In genomic region chr7:5656233-5656632, GRCh38 we compare ENCODE assay signal across 23 cellular contexts.
"Had no signal": no experiment of that assay in that cellular context is flagged by ENCODE, and none has a peak within 500 bp of the region (broad histone marks: within the 10 kb centered on the region; RNA-seq: fewer than 3 reads in every experiment).

No MANE protein-coding gene starts in this region.

- H3K9me3 ChIP-seq: esophagus muscularis mucosa, gastrocnemius medialis, right atrium auricular region, sigmoid colon, testis, tibial nerve, upper lobe of right lung, vagina had no signal

- ATAC-seq: gastrocnemius medialis; left colon; left ventricle myocardium superior; stimulated activated naive B cell treated with anti-CD40 and anti-IgM and Interleukin-4, amounts not matched to agents 10 μg/mL and 1 μg/mL and 100 μg/mL, for 72 hours; stimulated activated naive CD8-positive, alpha-beta T cell treated with anti-CD3 and anti-CD28 coated beads, Interleukin-15, amount 100 ng/mL, for 72 hours; upper lobe of right lung had no signal

- H3K27ac ChIP-seq: coronary artery, epithelial cell of prostate, gastrocnemius medialis, right atrium auricular region, testis, tibial nerve, upper lobe of right lung, vagina had no signal

- H3K27ac Mint-ChIP-seq: stimulated activated naive B cell treated with anti-CD40 and anti-IgM and Interleukin-4, amounts not matched to agents 10 μg/mL and 1 μg/mL and 100 μg/mL, for 72 hours had no signal

- H3K4me3 Mint-ChIP-seq: nephron progenitor cell; stimulated activated naive B cell treated with anti-CD40 and anti-IgM and Interleukin-4, amounts not matched to agents 10 μg/mL and 1 μg/mL and 100 μg/mL, for 72 hours; stimulated activated naive CD8-positive, alpha-beta T cell treated with anti-CD3 and anti-CD28 coated beads, Interleukin-15, amount 100 ng/mL, for 72 hours had no signal

- DNase-seq: effector memory CD4-positive, alpha-beta T cell; gastrocnemius medialis; glutamatergic neuron; left colon; left ventricle myocardium superior; mesenchymal stem cell; midbrain; nephron progenitor cell; sigmoid colon; stimulated activated CD4-positive, alpha-beta T cell treated with anti-CD3 and anti-CD28 coated beads, Interleukin-2, amount 100 ng/mL, for 24 hours; stimulated activated CD4-positive, alpha-beta T cell treated with anti-CD3 and anti-CD28 coated beads, Interleukin-4, amount 100 ng/mL, for 4 hours; stimulated activated naive B cell treated with anti-CD40 and anti-IgM and Interleukin-4, amounts not matched to agents 10 μg/mL and 1 μg/mL and 100 μg/mL, for 72 hours; stimulated activated naive CD8-positive, alpha-beta T cell treated with anti-CD3 and anti-CD28 coated beads, Interleukin-15, amount 100 ng/mL, for 72 hours; testis; upper lobe of right lung had no signal

- H3K27me3 Mint-ChIP-seq: stimulated activated naive B cell treated with anti-CD40 and anti-IgM and Interleukin-4, amounts not matched to agents 10 μg/mL and 1 μg/mL and 100 μg/mL, for 72 hours; stimulated activated naive CD8-positive, alpha-beta T cell treated with anti-CD3 and anti-CD28 coated beads, Interleukin-15, amount 100 ng/mL, for 72 hours had no signal

- H3K27me3 ChIP-seq: esophagus muscularis mucosa, gastrocnemius medialis, right atrium auricular region, sigmoid colon, testis, tibial nerve, upper lobe of right lung, vagina had no signal

- H3K4me1 ChIP-seq: right atrium auricular region, testis, vagina had no signal

- H3K4me3 ChIP-seq: coronary artery, esophagus muscularis mucosa, gastrocnemius medialis, lung, right atrium auricular region, sigmoid colon, skin epidermis, testis, tibial nerve, upper lobe of right lung, vagina had no signal

- H3K9me3 Mint-ChIP-seq: nephron progenitor cell; stimulated activated naive B cell treated with anti-CD40 and anti-IgM and Interleukin-4, amounts not matched to agents 10 μg/mL and 1 μg/mL and 100 μg/mL, for 72 hours; stimulated activated naive CD8-positive, alpha-beta T cell treated with anti-CD3 and anti-CD28 coated beads, Interleukin-15, amount 100 ng/mL, for 72 hours had no signal
